ENCODE assay signal across 8 cellular contexts in genomic region chr15:67146214-67146613, GRCh38.
DNase-seq lines count a peak whose midpoint lies in the region; ATAC-seq, FAIRE-seq and TF ChIP-seq lines count a peak whose summit lies in the region.

No MANE protein-coding gene starts in this region.

- SMC1A ChIA-PET in GM12878 (lab: Charles Lee; ENCODE audit: uncharacterized antibody, unreplicated experiment): interaction anchor here (1.3 kb wide), 1 partner anchor 95 kb away, joined by 3 read pairs; no protein-coding TSS in a partner anchor

- H3K79me2 ChIP-seq in GM12878 (ENCODE audit: control insufficient read depth, insufficient read depth, low read length) (peaks cover 44% of the 10 kb centered on the region), HepG2 (ENCODE audit: insufficient read depth, low read length) (peaks cover 65% of the 10 kb centered on the region)

- H3K9me3 ChIP-seq in GM12878 (replicated peaks; ENCODE audit: control insufficient read depth, insufficient read depth, low read length) (no peaks in the 10 kb centered on the region), HepG2 (ENCODE audit: low read length) (no peaks in the 10 kb centered on the region), upper lobe of right lung (no peaks in the 10 kb centered on the region)

- CTCF ChIA-PET in GM12878 (lab: Yijun Ruan, JAX): interaction anchor here (0.8 to 1.6 kb wide), 2 partner anchors 29 to 80 kb away, joined by 3 read pairs; no protein-coding TSS in a partner anchor
- CTCF ChIA-PET in HepG2 (lab: Yijun Ruan, JAX; ENCODE audit: low intra/inter-chr PET ratio, low total read pairs): no interaction called here

- peak; percentile 83 for FAIRE-seq in GM12878 (lab: Jason Lieb, UNC)
- peak; percentile 46 for FAIRE-seq in HepG2 (lab: Jason Lieb, UNC)

- TF ChIP-seq POLR2A in GM12878 (IDR thresholded peaks at IDR 0.05; ENCODE audit: low read depth, low read length) (no peak), HepG2 (IDR thresholded peaks at IDR 0.05; ENCODE audit: insufficient read depth in 1 of 2, low read depth in 2 of 2, low read length in 2 of 2) (no peak)

- H2AFZ ChIP-seq in GM12878 (ENCODE audit: control insufficient read depth, low read depth, low read length) (no peak overlapping the region), HepG2 (ENCODE audit: low read length) (no peak overlapping the region)

- H3K27ac ChIP-seq in GM12878 (ENCODE audit: control insufficient read depth, insufficient read depth) (no peak overlapping the region), HepG2 (ENCODE audit: extremely low read length, insufficient read depth, low read length) (peak overlapping the region; percentile 76), upper lobe of right lung (peak overlapping the region; percentile 56)

- POLR2A ChIA-PET in GM12878 (lab: Charles Lee): no interaction called here
- POLR2A ChIA-PET in HepG2 (lab: Yijun Ruan, JAX): interaction anchor here (0.6 to 3.8 kb wide), 9 partner anchors 11 to 96 kb away, joined by 3 to 37 read pairs (median 9); partner anchors contain the start of gene SMAD3

- intact Hi-C loops in GM12878 (cut with micrococcal nuclease; ENCODE audit: unreplicated experiment): no loop called here
- intact Hi-C loops in HepG2 (cut with micrococcal nuclease; ENCODE audit: unreplicated experiment): loop anchor here (2.0 to 5.0 kb wide), 2 partner anchors 41 to 84 kb away; no protein-coding TSS in a partner anchor
- intact Hi-C loops in upper lobe of right lung (cut with DNase I): no loop called here

- BruUV-seq in GM12878 (replicated peaks; lab: Mats Ljungman, UMichigan): no TSS peak
- BruUV-seq in HepG2 (replicated peaks; lab: Mats Ljungman, UMichigan): no TSS peak

- no peak for DNase-seq in activated T-cell treated with anti-CD3 and anti-CD28 coated beads, Interleukin-2, amount 50 U/mL, for 72 hours
- no peak for DNase-seq in activated T-cell treated with anti-CD3 and anti-CD28 coated beads, Interleukin-2, amount 50 U/mL, for 1 hour
- DNase-seq in GM12878 (ENCODE audit: low read depth, low spot score) (no peak), HepG2 (ENCODE audit: low spot score) (peak; percentile 68), upper lobe of right lung (no peak), activated gamma-delta T cell treated with Interleukin-2 at 50 U/mL for 16 hours (no peak), T-helper 9 cell (no peak), putamen (ENCODE audit: low spot score) (no peak)

- RAD21 ChIA-PET in GM12878 (lab: Charles Lee; ENCODE audit: unreplicated experiment): no interaction called here

- H3K4me3 Mint-ChIP-seq in activated T-cell treated with anti-CD3 and anti-CD28 coated beads, Interleukin-2, amount 50 U/mL, for 72 hours: peak overlapping the region; percentile 81 to 85

- H3K27me3 ChIP-seq in GM12878 (replicated peaks in 1 of 2; ENCODE audit: control insufficient read depth in 2 of 2, insufficient read depth in 2 of 2, low read length in 1 of 2) (no peaks in the 10 kb centered on the region), HepG2 (ENCODE audit: control insufficient read depth in 1 of 2, insufficient read depth in 2 of 2, low read length in 2 of 2) (no peaks in the 10 kb centered on the region), upper lobe of right lung (no peaks in the 10 kb centered on the region)

- H3K36me3 ChIP-seq in GM12878 (ENCODE audit: control insufficient read depth in 2 of 2, insufficient read depth in 2 of 2, low read length in 1 of 2) (no peaks in the 10 kb centered on the region; a peak in 2 of 4 replicates), HepG2 (replicated peaks in 1 of 2; ENCODE audit: control insufficient read depth in 1 of 2, insufficient read depth in 2 of 2, low read length in 2 of 2) (no peaks in the 10 kb centered on the region; a peak in 1 of 5 replicates), upper lobe of right lung (no peaks in the 10 kb centered on the region)

- peak overlapping the region; percentile 25 for H3K27ac Mint-ChIP-seq in activated T-cell treated with anti-CD3 and anti-CD28 coated beads, Interleukin-2, amount 50 U/mL, for 72 hours

- H3K27me3 Mint-ChIP-seq in activated T-cell treated with anti-CD3 and anti-CD28 coated beads, Interleukin-2, amount 50 U/mL, for 72 hours (ENCODE audit: low read depth): no peaks in the 10 kb centered on the region

- TF ChIP-seq RAD21 in GM12878 (IDR thresholded peaks at IDR 0.05; ENCODE audit: insufficient read depth, low read depth, low read length) (no peak), HepG2 (CRISPR knock-in tag; IDR thresholded peaks at IDR 0.05) (no peak)

- H3K4me2 ChIP-seq in GM12878 (ENCODE audit: control insufficient read depth, insufficient read depth) (no peak overlapping the region), HepG2 (ENCODE audit: low read depth, low read length) (peak overlapping the region; percentile 88)

- TF ChIP-seq CTCF in GM12878 (IDR thresholded peaks at IDR 0.05 in 2 of 3, conservative IDR thresholded peaks at IDR 0.05 in 1 of 3; ENCODE audit: control insufficient read depth in 2 of 3, extremely low read depth in 1 of 3, insufficient read depth in 1 of 3, low read depth in 3 of 3, low read length in 3 of 3): no peak
- no peak for TF ChIP-seq CTCF in HepG2 (CRISPR knock-in tag; IDR thresholded peaks at IDR 0.05)
- no peak for TF ChIP-seq CTCF in upper lobe of right lung (IDR thresholded peaks at IDR 0.05)

- H4K20me1 ChIP-seq in GM12878 (ENCODE audit: control insufficient read depth, insufficient read depth): peaks cover 14% of the 10 kb centered on the region
- peaks cover 61% of the 10 kb centered on the region for H4K20me1 ChIP-seq in HepG2 (ENCODE audit: insufficient read depth, low read length)

- H3K4me1 ChIP-seq in GM12878 (ENCODE audit: control insufficient read depth, insufficient read depth, low read length) (peaks cover 17% of the 10 kb centered on the region), HepG2 (ENCODE audit: insufficient read depth, low read length) (peaks cover 91% of the 10 kb centered on the region), upper lobe of right lung (peaks cover 85% of the 10 kb centered on the region)

- no peaks in the 10 kb centered on the region for H3K36me3 Mint-ChIP-seq in activated T-cell treated with anti-CD3 and anti-CD28 coated beads, Interleukin-2, amount 50 U/mL, for 72 hours (ENCODE audit: insufficient read depth in 2 of 2)

- H3K4me3 ChIP-seq in GM12878 (no peak overlapping the region), HepG2 (replicated peaks in 1 of 3; ENCODE audit: insufficient read depth in 1 of 3, low read depth in 2 of 3, low read length in 3 of 3) (peak overlapping the region; percentile 30 to 37 (median 35); a peak in 2 of 6 replicates), upper lobe of right lung (no peak overlapping the region)

- WGBS in GM12878 (ENCODE audit: insufficient coverage, insufficient replicate concordance, low lambda C conversion rate, missing lambda C conversion rate): 79% methylated on average over 6 of the region's 6 CpGs
- whole genome bisulfite sequencing in HepG2 (ENCODE audit: low lambda C conversion rate): 3% methylated on average over 6 of the region's 6 CpGs

- H3K9ac ChIP-seq in GM12878 (ENCODE audit: control insufficient read depth, insufficient read depth, low read length) (no peak overlapping the region), HepG2 (ENCODE audit: insufficient read depth, low read depth, low read length) (peak overlapping the region; percentile 48)

- ATAC-seq in activated T-cell treated with anti-CD3 and anti-CD28 coated beads, Interleukin-2, amount 50 U/mL, for 72 hours (replicated peaks in 1 of 2): no peak
- ATAC-seq in GM12878 (no peak), HepG2 (peak; percentile 74), upper lobe of right lung (no peak)

- in situ Hi-C loops in GM12878 (cut with MboI) (no loop called here), HepG2 (cut with HindIII; ENCODE audit: extremely low pct_ligation_motif_present, low pct_unique_long_range_greater_than_20kb) (no loop called here)

- no peaks in the 10 kb centered on the region for H3K9me3 Mint-ChIP-seq in activated T-cell treated with anti-CD3 and anti-CD28 coated beads, Interleukin-2, amount 50 U/mL, for 72 hours

- peaks cover 77% of the 10 kb centered on the region for H3K4me1 Mint-ChIP-seq in activated T-cell treated with anti-CD3 and anti-CD28 coated beads, Interleukin-2, amount 50 U/mL, for 72 hours (ENCODE audit: low read depth)

- no peak for TF ChIP-seq EP300 in GM12878 (IDR thresholded peaks at IDR 0.05; ENCODE audit: borderline replicate concordance in 1 of 2, control insufficient read depth in 1 of 2, low read depth in 2 of 2, low read length in 2 of 2)
- TF ChIP-seq EP300 in HepG2 (IDR thresholded peaks at IDR 0.05; ENCODE audit: low read depth in 2 of 2, low read length in 2 of 2): no peak
- TF ChIP-seq EP300 in HepG2 (CRISPR knock-in tag; IDR thresholded peaks at IDR 0.05; ENCODE audit: borderline replicate concordance): no peak

TF ChIP-seq in GM12878, 131 proteins besides CTCF, POLR2A, EP300 and RAD21:
- TF ChIP-seq, protein P1, sequence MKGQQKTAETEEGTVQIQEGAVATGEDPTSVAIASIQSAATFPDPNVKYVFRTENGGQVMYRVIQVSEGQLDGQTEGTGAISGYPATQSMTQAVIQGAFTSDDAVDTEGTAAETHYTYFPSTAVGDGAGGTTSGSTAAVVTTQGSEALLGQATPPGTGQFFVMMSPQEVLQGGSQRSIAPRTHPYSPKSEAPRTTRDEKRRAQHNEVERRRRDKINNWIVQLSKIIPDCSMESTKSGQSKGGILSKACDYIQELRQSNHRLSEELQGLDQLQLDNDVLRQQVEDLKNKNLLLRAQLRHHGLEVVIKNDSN (IDR thresholded peaks at IDR 0.05; ENCODE audit: borderline replicate concordance, extremely low read length, insufficient read depth, low read depth, low read length): peak; percentile 54
- no peak for TF ChIP-seq TBL1XR1 (IDR thresholded peaks at IDR 0.05; ENCODE audit: low read depth, low read length)

TF ChIP-seq in HepG2, 621 proteins besides CTCF, POLR2A, EP300 and RAD21 (continues in another document):
- TF ChIP-seq, protein P2, sequence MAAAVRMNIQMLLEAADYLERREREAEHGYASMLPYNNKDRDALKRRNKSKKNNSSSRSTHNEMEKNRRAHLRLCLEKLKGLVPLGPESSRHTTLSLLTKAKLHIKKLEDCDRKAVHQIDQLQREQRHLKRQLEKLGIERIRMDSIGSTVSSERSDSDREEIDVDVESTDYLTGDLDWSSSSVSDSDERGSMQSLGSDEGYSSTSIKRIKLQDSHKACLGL (CRISPR knock-in tag; IDR thresholded peaks at IDR 0.05): peak; percentile 49; the same call in 1 of the 2 replicates
- TF ChIP-seq ZFY (CRISPR knock-in tag; IDR thresholded peaks at IDR 0.05) (peak; percentile 26; the same call in 1 of the 2 replicates), NR2F6 (IDR thresholded peaks at IDR 0.05) (0 out of 2 replicates have a peak, but pooled peaks have one; percentile 19), NR2F6 (CRISPR knock-in tag; IDR thresholded peaks at IDR 0.05) (no peak), SAP130 (CRISPR knock-in tag; IDR thresholded peaks at IDR 0.05; ENCODE audit: low read depth) (peak; percentile 97)

Comparison
In these comparisons a context has a peak if more than half of its experiments do, and no peak if none do; other contexts are left out.
1. H3K4me3 ChIP-seq: peak in HepG2 (3 of 3); none in GM12878 (single experiment) and upper lobe of right lung (single experiment).